Comparison of ENCODE assay signal across 21 cellular contexts in genomic region chr15:79322945-79323344, GRCh38. TPM values are rescaled to one million over a fixed set of nuclear protein-coding genes. Genes with fewer than 3 reads are reported as not detected.
"Had no signal": no experiment of that assay in that cellular context is flagged by ENCODE, and none has a peak within 500 bp of the region (broad histone marks: within the 10 kb centered on the region; RNA-seq: fewer than 3 reads in every experiment).

No MANE protein-coding gene starts in this region.

- H3K4me1 ChIP-seq: colonic mucosa, gastrocnemius medialis, right atrium auricular region had no signal

- H3K4me3 ChIP-seq: colonic mucosa, gastrocnemius medialis, hepatocyte, mucosa of descending colon, right atrium auricular region had no signal

- H3K36me3 ChIP-seq: gastrocnemius medialis had no signal

- H3K4me1 Mint-ChIP-seq: endodermal cell had no signal

- H3K4me3 Mint-ChIP-seq: endodermal cell; naive thymus-derived CD8-positive, alpha-beta T cell had no signal

- H3K27me3 Mint-ChIP-seq: naive thymus-derived CD8-positive, alpha-beta T cell had no signal

- ATAC-seq: esophagus mucosa; gastrocnemius medialis; left colon; mucosa of descending colon; naive thymus-derived CD8-positive, alpha-beta T cell had no signal

- H3K9me3 Mint-ChIP-seq: naive thymus-derived CD8-positive, alpha-beta T cell had no signal

- H3K27ac Mint-ChIP-seq: endodermal cell had no signal

- H3K27me3 ChIP-seq: colonic mucosa, gastrocnemius medialis, hepatocyte, neutrophil, right atrium auricular region had no signal

- H3K27ac ChIP-seq: colonic mucosa, gastrocnemius medialis, hepatocyte, neutrophil, right atrium auricular region had no signal

- H3K9me3 ChIP-seq: colonic mucosa, gastrocnemius medialis, mucosa of descending colon, neutrophil, right atrium auricular region had no signal

- DNase-seq: colonic mucosa; effector CD4-positive, alpha-beta T cell; endodermal cell; gastrocnemius medialis; left colon; mucosa of descending colon; naive thymus-derived CD8-positive, alpha-beta T cell; posterior cingulate gyrus; small intestine; stimulated activated CD4-positive, alpha-beta T cell treated with anti-CD3 and anti-CD28 coated beads, Interleukin-2, amount 100 ng/mL, for 48 hours; stimulated activated naive CD4-positive, alpha-beta T cell treated with Interleukin-2 at 50 U/mL for 16 hours; trophoblast cell had no signal

RNA-seq across cellular contexts. Expression of gene ANKRD34C, which starts 40.4 kb away (rescaled TPM):
- total RNA-seq: colonic mucosa; dermis microvascular lymphatic vessel endothelial cell; endodermal cell; esophagus mucosa; fibroblast of villous mesenchyme; gastrocnemius medialis; hepatocyte; kidney epithelial cell; left colon; lower leg skin; naive thymus-derived CD8-positive, alpha-beta T cell; urinary bladder had no signal
